Comparison of ENCODE assay signal across 8 cellular contexts in the genomic region with DNA sequence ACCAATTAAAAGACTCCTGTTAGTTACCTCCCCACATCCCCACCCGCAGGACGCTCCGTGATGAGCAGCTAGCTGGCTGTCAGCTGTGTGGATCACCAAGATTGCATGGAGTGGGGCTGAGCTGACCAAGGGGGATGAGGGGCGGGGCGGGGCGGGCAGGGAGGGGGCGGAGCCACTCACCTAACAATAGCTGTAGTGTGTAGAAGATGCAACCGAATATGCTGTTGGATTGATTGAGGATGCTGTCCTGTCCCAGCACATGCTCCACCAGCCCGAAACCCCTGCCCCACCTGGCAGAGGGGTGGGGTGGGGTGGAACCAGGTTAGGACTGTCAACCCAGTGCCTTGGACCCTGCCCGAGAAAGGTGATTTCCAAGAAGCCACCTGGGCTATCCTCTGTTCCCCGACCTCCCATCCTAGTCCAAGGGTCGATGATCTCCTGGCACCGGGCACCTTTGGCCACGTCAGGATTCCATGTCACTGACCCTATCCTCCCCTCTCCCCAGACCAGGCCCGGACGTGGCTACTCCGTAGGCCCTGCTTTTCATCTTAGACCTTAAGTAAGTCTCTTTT. TPM values are rescaled to one million over a fixed set of nuclear protein-coding genes. Genes with fewer than 3 reads are reported as not detected.
DNase-seq lines count a peak whose midpoint lies in the region; ATAC-seq lines count a peak whose summit lies in the region.

No MANE protein-coding gene starts in this region.

- H3K27ac Mint-ChIP-seq in activated naive CD8-positive, alpha-beta T cell treated with anti-CD3 and anti-CD28 coated beads, Interleukin-2, amount 10 ng/mL, durations not matched to agents 7 days and 5 days = no peak overlapping the region
- no peak overlapping the region for H3K27ac Mint-ChIP-seq in stimulated activated naive CD8-positive, alpha-beta T cell treated with anti-CD3 and anti-CD28 coated beads, Interleukin-15, amount 100 ng/mL, for 72 hours

- H3K36me3 ChIP-seq in iPS-20b (ENCODE audit: insufficient read depth, low read depth, low read length) = peaks cover 24% of the 10 kb centered on the region

- H3K27me3 Mint-ChIP-seq in activated naive CD8-positive, alpha-beta T cell treated with anti-CD3 and anti-CD28 coated beads, Interleukin-2, amount 10 ng/mL, durations not matched to agents 7 days and 5 days = no peaks in the 10 kb centered on the region
- no peaks in the 10 kb centered on the region for H3K27me3 Mint-ChIP-seq in stimulated activated naive CD8-positive, alpha-beta T cell treated with anti-CD3 and anti-CD28 coated beads, Interleukin-15, amount 100 ng/mL, for 72 hours

- H3K9me3 Mint-ChIP-seq in activated naive CD8-positive, alpha-beta T cell treated with anti-CD3 and anti-CD28 coated beads, Interleukin-2, amount 10 ng/mL, durations not matched to agents 7 days and 5 days = no peaks in the 10 kb centered on the region
- H3K9me3 Mint-ChIP-seq in stimulated activated naive CD8-positive, alpha-beta T cell treated with anti-CD3 and anti-CD28 coated beads, Interleukin-15, amount 100 ng/mL, for 72 hours = peaks cover 0 to 5% of the 10 kb centered on the region in 2 donors

- H3K27me3 ChIP-seq in iPS-20b (ENCODE audit: insufficient read depth, low read length) = no peaks in the 10 kb centered on the region

- H3K4me3 Mint-ChIP-seq in activated naive CD8-positive, alpha-beta T cell treated with anti-CD3 and anti-CD28 coated beads, Interleukin-2, amount 10 ng/mL, durations not matched to agents 7 days and 5 days = peak overlapping the region; percentile 99
- H3K4me3 Mint-ChIP-seq in stimulated activated naive CD8-positive, alpha-beta T cell treated with anti-CD3 and anti-CD28 coated beads, Interleukin-15, amount 100 ng/mL, for 72 hours = peak overlapping the region; percentile 40 to 67

- DNase-seq in ELR (ENCODE audit: low read depth) = peak; percentile 64
- peak; percentile 36 for DNase-seq in NAMALWA (ENCODE audit: low spot score)
- no peak for DNase-seq in activated naive CD8-positive, alpha-beta T cell treated with anti-CD3 and anti-CD28 coated beads, Interleukin-2, amount 10 ng/mL, durations not matched to agents 7 days and 5 days
- DNase-seq in stimulated activated naive CD8-positive, alpha-beta T cell treated with anti-CD3 and anti-CD28 coated beads, Interleukin-15, amount 100 ng/mL, for 72 hours = no peak

- H3K9ac ChIP-seq in iPS-20b (ENCODE audit: low read depth, low read length) = peak overlapping the region; percentile 42; the same call in 1 of the 2 replicates

- H3K36me3 Mint-ChIP-seq in activated naive CD8-positive, alpha-beta T cell treated with anti-CD3 and anti-CD28 coated beads, Interleukin-2, amount 10 ng/mL, durations not matched to agents 7 days and 5 days = peaks cover 4% of the 10 kb centered on the region

- H3K4me1 ChIP-seq in iPS-20b (ENCODE audit: insufficient read depth, low read length) = 0 out of 2 replicates have a peak, but pooled peaks cover 3% of the 10 kb centered on the region

- peaks cover 20% of the 10 kb centered on the region for H3K4me1 Mint-ChIP-seq in activated naive CD8-positive, alpha-beta T cell treated with anti-CD3 and anti-CD28 coated beads, Interleukin-2, amount 10 ng/mL, durations not matched to agents 7 days and 5 days
- H3K4me1 Mint-ChIP-seq in stimulated activated naive CD8-positive, alpha-beta T cell treated with anti-CD3 and anti-CD28 coated beads, Interleukin-15, amount 100 ng/mL, for 72 hours = peaks cover 50% of the 10 kb centered on the region

- no peak overlapping the region for H3K27ac ChIP-seq in iPS-20b (ENCODE audit: low read length)

- no peak for ATAC-seq in activated naive CD8-positive, alpha-beta T cell treated with anti-CD3 and anti-CD28 coated beads, Interleukin-2, amount 10 ng/mL, durations not matched to agents 7 days and 5 days (ENCODE audit: low read depth)
- ATAC-seq in stimulated activated naive CD8-positive, alpha-beta T cell treated with anti-CD3 and anti-CD28 coated beads, Interleukin-15, amount 100 ng/mL, for 72 hours = no peak
- ATAC-seq in HG03520 (IDR thresholded peaks at IDR 0.05; ENCODE audit: unreplicated experiment) (no peak), HG02884 (IDR thresholded peaks at IDR 0.05; ENCODE audit: unreplicated experiment) (no peak), GM21576 (IDR thresholded peaks at IDR 0.05; ENCODE audit: unreplicated experiment) (no peak)

- POLR2A ChIA-PET in activated naive CD8-positive, alpha-beta T cell treated with anti-CD3 and anti-CD28 coated beads, Interleukin-2, amount 10 ng/mL, durations not matched to agents 7 days and 5 days (lab: Charles Lee) = interaction anchor here (1.4 to 2.1 kb wide), 3 partner anchors 8 to 87 kb away, joined by 5 to 9 read pairs (median 7); a partner anchor contains a TSS

- peak overlapping the region; percentile 98 for H3K4me3 ChIP-seq in iPS-20b (ENCODE audit: low read length)

- H3K9me3 ChIP-seq in iPS-20b (ENCODE audit: insufficient read depth, low read depth, low read length) = no peaks in the 10 kb centered on the region

RNA-seq across cellular contexts. Expression of a gene that starts 1.4 kb away (rescaled TPM):
- 10 to 100 TPM; 79.4 to 80.4 TPM for total RNA-seq in activated naive CD8-positive, alpha-beta T cell treated with anti-CD3 and anti-CD28 coated beads, Interleukin-2, amount 10 ng/mL, durations not matched to agents 7 days and 5 days

RNA-seq across cellular contexts. Expression of a gene that starts 4.5 kb away (rescaled TPM):
- total RNA-seq in activated naive CD8-positive, alpha-beta T cell treated with anti-CD3 and anti-CD28 coated beads, Interleukin-2, amount 10 ng/mL, durations not matched to agents 7 days and 5 days = 10 to 100 TPM; 10.4 to 10.9 TPM

RNA-seq across cellular contexts. Expression of a gene that starts 15.0 kb away (rescaled TPM):
- 10 to 100 TPM; 35.8 to 37.0 TPM for total RNA-seq in activated naive CD8-positive, alpha-beta T cell treated with anti-CD3 and anti-CD28 coated beads, Interleukin-2, amount 10 ng/mL, durations not matched to agents 7 days and 5 days

RNA-seq across cellular contexts. Expression of a gene that starts 19.0 kb away (rescaled TPM):
- total RNA-seq in activated naive CD8-positive, alpha-beta T cell treated with anti-CD3 and anti-CD28 coated beads, Interleukin-2, amount 10 ng/mL, durations not matched to agents 7 days and 5 days = 10 to 100 TPM; 37.3 to 38.7 TPM

RNA-seq across cellular contexts. Expression of a gene that starts 19.2 kb away (rescaled TPM):
- 10 to 100 TPM; 17.9 to 20.5 TPM for total RNA-seq in activated naive CD8-positive, alpha-beta T cell treated with anti-CD3 and anti-CD28 coated beads, Interleukin-2, amount 10 ng/mL, durations not matched to agents 7 days and 5 days

Comparison
In these comparisons a context has a peak if more than half of its experiments do, and no peak if none do; other contexts are left out.
1. DNase-seq: peak in ELR (single experiment) and NAMALWA (single experiment); none in activated naive CD8-positive, alpha-beta T cell treated with anti-CD3 and anti-CD28 coated beads, Interleukin-2, amount 10 ng/mL, durations not matched to agents 7 days and 5 days (single experiment) and stimulated activated naive CD8-positive, alpha-beta T cell treated with anti-CD3 and anti-CD28 coated beads, Interleukin-15, amount 100 ng/mL, for 72 hours (0 of 2).